In genomic region chr4:49063670-49064069, GRCh38 we compare ENCODE assay signal across 24 cellular contexts.
"Had no signal": no experiment of that assay in that cellular context is flagged by ENCODE, and none has a peak within 500 bp of the region (broad histone marks: within the 10 kb centered on the region; RNA-seq: fewer than 3 reads in every experiment).

No MANE protein-coding gene starts in this region.

- H3K27me3 ChIP-seq: gastroesophageal sphincter, neutrophil, ovary, right atrium auricular region, testis, vagina had no signal

- H3K36me3 ChIP-seq: gastroesophageal sphincter, heart left ventricle, neutrophil, ovary, prostate gland, right atrium auricular region, spleen, vagina had no signal

- H3K4me3 ChIP-seq: coronary artery, gastroesophageal sphincter, heart left ventricle, ovary, prostate gland, right atrium auricular region, spleen, testis, vagina had no signal

- H3K27ac ChIP-seq: coronary artery, gastroesophageal sphincter, heart left ventricle, neutrophil, ovary, prostate gland, right atrium auricular region, spleen, testis, vagina had no signal

- H3K4me1 ChIP-seq: gastroesophageal sphincter, heart left ventricle, prostate gland, right atrium auricular region, spleen, testis, vagina had no signal

- DNase-seq: activated CD4-positive, alpha-beta memory T cell treated with anti-CD3 and anti-CD28 coated beads for 36 hours; activated CD4-positive, alpha-beta T cell treated with anti-CD3 and anti-CD28 coated beads for 48 hours; activated naive CD4-positive, alpha-beta T cell treated with anti-CD3 and anti-CD28 coated beads for 36 hours; activated naive CD8-positive, alpha-beta T cell treated with anti-CD3 and anti-CD28 coated beads, Interleukin-2, amount 10 ng/mL, durations not matched to agents 7 days and 5 days; activated T-cell treated with anti-CD3 and anti-CD28 coated beads, Interleukin-2, amount 50 U/mL, for 48 hours; amniotic stem cell; cerebellar nuclear complex; endodermal cell; heart left ventricle; islet precursor cell; left colon; mesenchymal stem cell; ovary; spleen; stimulated activated CD4-positive, alpha-beta T cell treated with anti-CD3 and anti-CD28 coated beads, Interleukin-4, amount 100 ng/mL, for 1 hour; stimulated activated naive CD4-positive, alpha-beta T cell; testis; trophoblast cell had no signal

- H3K9me3 ChIP-seq: ovary, prostate gland, testis, vagina had no signal

- ATAC-seq: gastroesophageal sphincter, heart left ventricle, left colon had no signal
